In the genomic region with DNA sequence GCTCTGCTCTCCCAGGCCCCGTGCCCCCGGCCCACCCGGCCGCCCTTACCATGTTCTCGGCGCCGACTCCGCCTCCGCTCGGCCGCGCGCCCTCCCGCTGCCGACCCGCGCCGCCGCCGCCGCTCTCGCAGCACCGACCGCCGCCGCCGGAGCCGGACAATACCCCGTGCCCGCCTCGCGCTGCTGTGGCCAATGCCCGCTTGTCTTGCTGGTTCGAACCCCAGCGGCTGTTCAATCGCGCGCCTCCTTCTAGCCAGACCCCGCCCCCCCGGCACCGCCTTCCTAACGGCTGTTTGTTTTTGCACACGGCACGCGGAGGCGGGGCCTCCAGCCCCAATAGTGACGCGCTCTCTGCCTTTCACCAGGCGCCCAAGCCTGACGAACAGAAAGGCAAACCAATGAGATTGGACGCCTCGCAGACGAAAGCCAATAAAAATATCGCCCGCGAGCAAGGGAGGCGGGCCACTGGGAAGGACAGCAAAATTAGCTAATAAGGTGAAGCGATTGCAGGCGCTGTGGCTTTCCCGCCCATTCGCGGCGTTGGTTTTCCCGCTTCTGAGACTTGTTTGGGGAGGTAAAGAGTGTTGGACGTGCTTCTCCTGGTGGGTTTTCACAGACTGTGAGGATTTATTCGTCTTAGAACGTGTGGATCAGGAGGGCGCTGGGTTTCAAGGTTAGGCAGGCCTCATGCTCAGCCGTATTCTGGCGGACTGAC, we compare ENCODE assay signal across 2 cellular contexts.
TF ChIP-seq lines count a peak whose summit lies in the region.

A gene (minus strand): TSS at position 168 of the 715 bp plus-strand sequence. CDS start 116 bp downstream, at position 52.

TF ChIP-seq in HCT116, 20 proteins besides CTCF, POLR2A, EP300 and RAD21 (continued from another document):
- TF ChIP-seq, protein P1, sequence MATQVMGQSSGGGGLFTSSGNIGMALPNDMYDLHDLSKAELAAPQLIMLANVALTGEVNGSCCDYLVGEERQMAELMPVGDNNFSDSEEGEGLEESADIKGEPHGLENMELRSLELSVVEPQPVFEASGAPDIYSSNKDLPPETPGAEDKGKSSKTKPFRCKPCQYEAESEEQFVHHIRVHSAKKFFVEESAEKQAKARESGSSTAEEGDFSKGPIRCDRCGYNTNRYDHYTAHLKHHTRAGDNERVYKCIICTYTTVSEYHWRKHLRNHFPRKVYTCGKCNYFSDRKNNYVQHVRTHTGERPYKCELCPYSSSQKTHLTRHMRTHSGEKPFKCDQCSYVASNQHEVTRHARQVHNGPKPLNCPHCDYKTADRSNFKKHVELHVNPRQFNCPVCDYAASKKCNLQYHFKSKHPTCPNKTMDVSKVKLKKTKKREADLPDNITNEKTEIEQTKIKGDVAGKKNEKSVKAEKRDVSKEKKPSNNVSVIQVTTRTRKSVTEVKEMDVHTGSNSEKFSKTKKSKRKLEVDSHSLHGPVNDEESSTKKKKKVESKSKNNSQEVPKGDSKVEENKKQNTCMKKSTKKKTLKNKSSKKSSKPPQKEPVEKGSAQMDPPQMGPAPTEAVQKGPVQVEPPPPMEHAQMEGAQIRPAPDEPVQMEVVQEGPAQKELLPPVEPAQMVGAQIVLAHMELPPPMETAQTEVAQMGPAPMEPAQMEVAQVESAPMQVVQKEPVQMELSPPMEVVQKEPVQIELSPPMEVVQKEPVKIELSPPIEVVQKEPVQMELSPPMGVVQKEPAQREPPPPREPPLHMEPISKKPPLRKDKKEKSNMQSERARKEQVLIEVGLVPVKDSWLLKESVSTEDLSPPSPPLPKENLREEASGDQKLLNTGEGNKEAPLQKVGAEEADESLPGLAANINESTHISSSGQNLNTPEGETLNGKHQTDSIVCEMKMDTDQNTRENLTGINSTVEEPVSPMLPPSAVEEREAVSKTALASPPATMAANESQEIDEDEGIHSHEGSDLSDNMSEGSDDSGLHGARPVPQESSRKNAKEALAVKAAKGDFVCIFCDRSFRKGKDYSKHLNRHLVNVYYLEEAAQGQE (IDR thresholded peaks at IDR 0.05; ENCODE audit: low read depth) = no peak
- TF ChIP-seq YY1 (IDR thresholded peaks at IDR 0.05; ENCODE audit: extremely low read depth, insufficient replicate concordance, low read depth, low read length) = no peak
- TF ChIP-seq ZFX (IDR thresholded peaks at IDR 0.05) = peak; percentile 12; the same call in 1 of the 2 replicates
- TF ChIP-seq ZNF274 (IDR thresholded peaks at IDR 0.05; ENCODE audit: low read depth, low read length) = no peak
- no peak for TF ChIP-seq ELF1 (IDR thresholded peaks at IDR 0.05; ENCODE audit: borderline replicate concordance, low read depth)
- TF ChIP-seq, protein P2, sequence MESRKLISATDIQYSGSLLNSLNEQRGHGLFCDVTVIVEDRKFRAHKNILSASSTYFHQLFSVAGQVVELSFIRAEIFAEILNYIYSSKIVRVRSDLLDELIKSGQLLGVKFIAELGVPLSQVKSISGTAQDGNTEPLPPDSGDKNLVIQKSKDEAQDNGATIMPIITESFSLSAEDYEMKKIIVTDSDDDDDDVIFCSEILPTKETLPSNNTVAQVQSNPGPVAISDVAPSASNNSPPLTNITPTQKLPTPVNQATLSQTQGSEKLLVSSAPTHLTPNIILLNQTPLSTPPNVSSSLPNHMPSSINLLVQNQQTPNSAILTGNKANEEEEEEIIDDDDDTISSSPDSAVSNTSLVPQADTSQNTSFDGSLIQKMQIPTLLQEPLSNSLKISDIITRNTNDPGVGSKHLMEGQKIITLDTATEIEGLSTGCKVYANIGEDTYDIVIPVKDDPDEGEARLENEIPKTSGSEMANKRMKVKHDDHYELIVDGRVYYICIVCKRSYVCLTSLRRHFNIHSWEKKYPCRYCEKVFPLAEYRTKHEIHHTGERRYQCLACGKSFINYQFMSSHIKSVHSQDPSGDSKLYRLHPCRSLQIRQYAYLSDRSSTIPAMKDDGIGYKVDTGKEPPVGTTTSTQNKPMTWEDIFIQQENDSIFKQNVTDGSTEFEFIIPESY (IDR thresholded peaks at IDR 0.05; ENCODE audit: extremely low read depth, insufficient replicate concordance, low read length) = peak; percentile 39
- peak; percentile 58; the same call in 1 of the 2 replicates for TF ChIP-seq EGR1 (IDR thresholded peaks at IDR 0.05; ENCODE audit: low read depth)
- no peak for TF ChIP-seq FOSL1 (IDR thresholded peaks at IDR 0.05; ENCODE audit: low read depth)
- TF ChIP-seq SRF (IDR thresholded peaks at IDR 0.05; ENCODE audit: low read depth) = peak; percentile 69
- TF ChIP-seq EZH2 (IDR thresholded peaks at IDR 0.05) = no peak
- TF ChIP-seq POLR2AphosphoS5 (IDR thresholded peaks at IDR 0.05; ENCODE audit: low read depth, low read length) = peak; percentile 76; the same call in 1 of the 2 replicates
- peak; percentile 100 for TF ChIP-seq SP1 (IDR thresholded peaks at IDR 0.05; ENCODE audit: low read depth)
- TF ChIP-seq SIN3A (IDR thresholded peaks at IDR 0.05; ENCODE audit: low read depth) = peak; percentile 74; the same call in 1 of the 2 replicates
- TF ChIP-seq JUND (IDR thresholded peaks at IDR 0.05) = no peak
- TF ChIP-seq TCF7L2 (IDR thresholded peaks at IDR 0.05; ENCODE audit: borderline replicate concordance, extremely low read depth, insufficient read depth, insufficient read length) = no peak
- TF ChIP-seq, protein P3, sequence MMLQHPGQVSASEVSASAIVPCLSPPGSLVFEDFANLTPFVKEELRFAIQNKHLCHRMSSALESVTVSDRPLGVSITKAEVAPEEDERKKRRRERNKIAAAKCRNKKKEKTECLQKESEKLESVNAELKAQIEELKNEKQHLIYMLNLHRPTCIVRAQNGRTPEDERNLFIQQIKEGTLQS (IDR thresholded peaks at IDR 0.05) = no peak
- peak; percentile 78 for TF ChIP-seq CBX3 (IDR thresholded peaks at IDR 0.05; ENCODE audit: low read depth)
- no peak for TF ChIP-seq EZH2phosphoT487 (IDR thresholded peaks at IDR 0.05; ENCODE audit: borderline replicate concordance)

TF ChIP-seq in neural cell, 6 proteins besides CTCF, POLR2A, EP300 and RAD21 (continued from another document):
- TF ChIP-seq, protein P1 (IDR thresholded peaks at IDR 0.05; ENCODE audit: borderline replicate concordance) = peak; percentile 44
- peak; percentile 59 for TF ChIP-seq SMC3 (conservative IDR thresholded peaks at IDR 0.05; ENCODE audit: poor library complexity)
- peak; percentile 62 for TF ChIP-seq POLR2AphosphoS5 (IDR thresholded peaks at IDR 0.05)
